Comparison of ENCODE assay signal across 19 cellular contexts in genomic region chr12:44154128-44154527, GRCh38.
A peak's percentile ranks its signal among the peaks of the same experiment; 100 is the strongest.
DNase-seq lines count a peak whose midpoint lies in the region; ATAC-seq and TF ChIP-seq lines count a peak whose summit lies in the region.
"Had no signal": no experiment of that assay in that cellular context is flagged by ENCODE, and none has a peak within 500 bp of the region (broad histone marks: within the 10 kb centered on the region; RNA-seq: fewer than 3 reads in every experiment).

No MANE protein-coding gene starts in this region.

- H3K4me1 Mint-ChIP-seq in brain, result peaks cover 35% of the 10 kb centered on the region
- H3K4me1 Mint-ChIP-seq: stimulated activated naive CD8-positive, alpha-beta T cell treated with anti-CD3 and anti-CD28 coated beads, Interleukin-15, amount 100 ng/mL, for 72 hours had no signal

- no peak for TF ChIP-seq CTCF in brain (conservative IDR thresholded peaks at IDR 0.05)

- intact Hi-C loops in left ventricle myocardium superior (cut with micrococcal nuclease), result no loop called here

- H3K9me3 Mint-ChIP-seq in brain, result no peaks in the 10 kb centered on the region
- H3K9me3 Mint-ChIP-seq: CD4-positive, CD25-positive, alpha-beta regulatory T cell; stimulated activated naive CD8-positive, alpha-beta T cell treated with anti-CD3 and anti-CD28 coated beads, Interleukin-15, amount 100 ng/mL, for 72 hours had no signal

- H3K9me3 ChIP-seq in GM23248 (ENCODE audit: low read depth), result no peaks in the 10 kb centered on the region
- H3K9me3 ChIP-seq in skeletal muscle tissue (ENCODE audit: control insufficient read depth in 3 of 3, low read length in 3 of 3), result no peaks in the 10 kb centered on the region
- H3K9me3 ChIP-seq: ascending aorta, esophagus squamous epithelium had no signal

- peak; percentile 77 for ATAC-seq in left ventricle myocardium superior
- ATAC-seq in GM21381 (IDR thresholded peaks at IDR 0.05; ENCODE audit: unreplicated experiment), result no peak
- ATAC-seq: activated CD8-positive, alpha-beta T cell treated with anti-CD3 and anti-CD28 coated beads, Interleukin-2, amount 10 ng/mL, durations not matched to agents 7 days and 5 days; GM12878; K562; stimulated activated naive CD8-positive, alpha-beta T cell treated with anti-CD3 and anti-CD28 coated beads, Interleukin-15, amount 100 ng/mL, for 72 hours had no signal

- H3K27ac Mint-ChIP-seq in brain, result peak overlapping the region in 1 of 5 experiments; percentile 64
- H3K27ac Mint-ChIP-seq: activated CD8-positive, alpha-beta T cell treated with anti-CD3 and anti-CD28 coated beads, Interleukin-2, amount 10 ng/mL, durations not matched to agents 7 days and 5 days; CD4-positive, CD25-positive, alpha-beta regulatory T cell; stimulated activated naive CD8-positive, alpha-beta T cell treated with anti-CD3 and anti-CD28 coated beads, Interleukin-15, amount 100 ng/mL, for 72 hours had no signal

- no peaks in the 10 kb centered on the region for H3K36me3 Mint-ChIP-seq in brain
- H3K36me3 Mint-ChIP-seq: CD4-positive, CD25-positive, alpha-beta regulatory T cell had no signal

- H3F3A ChIP-seq in GM23248 (ENCODE audit: insufficient read depth), result no peaks in the 10 kb centered on the region

- H3K27ac ChIP-seq in GM23248 (no peak overlapping the region), skeletal muscle tissue (ENCODE audit: low read depth, low read length) (no peak overlapping the region)
- H3K27ac ChIP-seq: ascending aorta, dorsolateral prefrontal cortex, esophagus squamous epithelium, VCaP had no signal

- no peak overlapping the region for H3K9ac ChIP-seq in GM23248
- H3K9ac ChIP-seq in skeletal muscle tissue (ENCODE audit: low read depth in 1 of 3, low read length in 3 of 3), result peak overlapping the region in 1 of 3 donors; percentile 28

- H3K4me1 ChIP-seq in GM23248 (ENCODE audit: insufficient read depth) (no peaks in the 10 kb centered on the region), skeletal muscle tissue (ENCODE audit: control insufficient read depth in 3 of 3, insufficient read depth in 3 of 3, low read length in 3 of 3) (peaks cover 0 to 3% (median 0%) of the 10 kb centered on the region in 3 donors)
- H3K4me1 ChIP-seq: ascending aorta, esophagus squamous epithelium had no signal

- H3K27me3 ChIP-seq in GM23248 (replicated peaks; ENCODE audit: insufficient read depth), result no peaks in the 10 kb centered on the region
- H3K27me3 ChIP-seq in skeletal muscle tissue (ENCODE audit: control insufficient read depth in 3 of 3, insufficient read depth in 3 of 3, low read length in 3 of 3), result no peaks in the 10 kb centered on the region
- H3K27me3 ChIP-seq: ascending aorta, dorsolateral prefrontal cortex, esophagus squamous epithelium had no signal

- WGBS in GM23248 (ENCODE audit: low coverage in 1 of 2, low lambda C conversion rate in 2 of 2, missing lambda C conversion rate in 2 of 2), 2 experiments, result 47 to 48% methylated on average over 5 of the region's 5 CpGs

- H3K4me3 ChIP-seq in GM23248 (peak overlapping the region; percentile 40), skeletal muscle tissue (ENCODE audit: low read length in 3 of 3) (peak overlapping the region; percentile 15 to 57 (median 56))
- H3K4me3 ChIP-seq: ascending aorta, esophagus squamous epithelium, GM12878, K562 had no signal

- peak overlapping the region in 3 of 5 experiments; percentile 6 to 59 (median 20) for H3K4me3 Mint-ChIP-seq in brain
- H3K4me3 Mint-ChIP-seq: activated CD8-positive, alpha-beta T cell treated with anti-CD3 and anti-CD28 coated beads, Interleukin-2, amount 10 ng/mL, durations not matched to agents 7 days and 5 days; CD4-positive, CD25-positive, alpha-beta regulatory T cell; stimulated activated naive CD8-positive, alpha-beta T cell treated with anti-CD3 and anti-CD28 coated beads, Interleukin-15, amount 100 ng/mL, for 72 hours had no signal

- no peaks in the 10 kb centered on the region for H3K27me3 Mint-ChIP-seq in brain
- H3K27me3 Mint-ChIP-seq: CD4-positive, CD25-positive, alpha-beta regulatory T cell; stimulated activated naive CD8-positive, alpha-beta T cell treated with anti-CD3 and anti-CD28 coated beads, Interleukin-15, amount 100 ng/mL, for 72 hours had no signal

- no peaks in the 10 kb centered on the region for H3K9me2 ChIP-seq in GM23248 (ENCODE audit: insufficient read depth)

- no peak overlapping the region for H2AFZ ChIP-seq in GM23248

- in situ Hi-C loops in GM23248 (cut with MboI), result no loop called here

- no peaks in the 10 kb centered on the region for H3K79me2 ChIP-seq in GM23248 (ENCODE audit: insufficient read depth)

- no peaks in the 10 kb centered on the region for H3K36me3 ChIP-seq in GM23248 (ENCODE audit: low read depth)
- H3K36me3 ChIP-seq in skeletal muscle tissue (ENCODE audit: control insufficient read depth in 3 of 3, insufficient read depth in 3 of 3, low read length in 3 of 3), result no peaks in the 10 kb centered on the region
- H3K36me3 ChIP-seq: ascending aorta, esophagus squamous epithelium had no signal

- DNase-seq in GM23248 (peak; percentile 41), left ventricle myocardium superior (no peak), SW 1271 (lab: John Stamatoyannopoulos, UW) (no peak), GM19240 (ENCODE audit: insufficient read length, low spot score) (no peak), SHP77 treated with DMSO at 0.1 percent for 48 hours (lab: John Stamatoyannopoulos, UW) (no peak)
- DNase-seq: activated CD8-positive, alpha-beta T cell treated with anti-CD3 and anti-CD28 coated beads, Interleukin-2, amount 10 ng/mL, durations not matched to agents 7 days and 5 days; CD4-positive, CD25-positive, alpha-beta regulatory T cell; dorsolateral prefrontal cortex; esophagus squamous epithelium; HCEC 1CT; NCI-H1417 treated with DMSO at 0.1 percent for 48 hours; stimulated activated naive CD8-positive, alpha-beta T cell treated with anti-CD3 and anti-CD28 coated beads, Interleukin-15, amount 100 ng/mL, for 72 hours had no signal

- no peaks in the 10 kb centered on the region for H4K20me1 ChIP-seq in GM23248 (ENCODE audit: insufficient read depth)

- H3K4me2 ChIP-seq in GM23248 (ENCODE audit: unreplicated experiment), result no peak overlapping the region
